ENCODE assay signal across 1 cellular context in the genomic region with DNA sequence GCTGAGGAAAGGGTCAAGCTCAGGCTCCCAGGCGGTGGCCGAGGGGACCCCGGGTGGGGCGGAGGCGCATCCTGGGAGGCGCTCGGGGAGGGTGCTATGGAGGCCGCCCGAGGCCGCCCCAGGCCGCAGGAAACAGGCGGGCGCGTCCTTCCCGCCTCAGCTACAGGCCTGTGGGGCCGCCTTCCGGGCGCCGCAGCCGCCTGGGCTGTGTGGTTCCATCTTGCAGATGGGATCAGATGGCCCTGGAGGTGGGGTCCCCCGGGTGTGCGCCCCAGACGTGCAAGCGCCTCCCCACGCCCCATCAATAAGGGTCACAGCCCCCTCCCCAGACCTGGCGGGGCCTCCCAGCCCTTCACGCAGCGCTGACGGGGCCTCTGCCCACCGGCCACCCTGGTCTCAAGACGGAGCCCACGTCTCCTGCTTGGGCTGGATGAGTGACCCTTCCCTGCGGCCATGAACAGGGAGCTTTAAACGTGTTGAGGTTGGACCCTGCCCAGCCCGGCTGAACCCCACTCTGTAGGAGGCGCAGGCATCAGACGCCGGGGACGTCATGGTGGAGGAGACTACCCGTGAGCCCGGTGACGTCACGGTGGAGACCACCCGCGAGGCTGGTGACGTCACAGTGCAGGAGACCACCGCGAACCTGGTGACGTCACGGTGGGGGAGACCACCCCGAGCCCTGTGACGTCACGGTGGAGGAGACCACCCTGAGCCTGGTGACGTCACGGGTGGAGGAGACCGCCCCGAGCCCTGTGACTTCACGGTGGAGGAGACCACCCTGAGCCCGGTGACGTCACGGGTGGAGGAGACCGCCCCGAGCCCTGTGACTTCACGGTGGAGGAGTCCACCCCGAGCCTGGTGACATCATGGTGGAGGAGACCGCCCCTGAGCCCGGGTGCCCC.
A peak's percentile ranks its signal among the peaks of the same experiment; 100 is the strongest.
TF ChIP-seq lines count a peak whose summit lies in the region.

No MANE protein-coding gene starts in this region.

TF ChIP-seq in K562, 482 proteins besides CTCF, POLR2A, EP300 and RAD21 (continued from another document):
- TF ChIP-seq, protein P1, sequence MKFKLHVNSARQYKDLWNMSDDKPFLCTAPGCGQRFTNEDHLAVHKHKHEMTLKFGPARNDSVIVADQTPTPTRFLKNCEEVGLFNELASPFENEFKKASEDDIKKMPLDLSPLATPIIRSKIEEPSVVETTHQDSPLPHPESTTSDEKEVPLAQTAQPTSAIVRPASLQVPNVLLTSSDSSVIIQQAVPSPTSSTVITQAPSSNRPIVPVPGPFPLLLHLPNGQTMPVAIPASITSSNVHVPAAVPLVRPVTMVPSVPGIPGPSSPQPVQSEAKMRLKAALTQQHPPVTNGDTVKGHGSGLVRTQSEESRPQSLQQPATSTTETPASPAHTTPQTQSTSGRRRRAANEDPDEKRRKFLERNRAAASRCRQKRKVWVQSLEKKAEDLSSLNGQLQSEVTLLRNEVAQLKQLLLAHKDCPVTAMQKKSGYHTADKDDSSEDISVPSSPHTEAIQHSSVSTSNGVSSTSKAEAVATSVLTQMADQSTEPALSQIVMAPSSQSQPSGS (CRISPR knock-in tag; IDR thresholded peaks at IDR 0.05): peak; percentile 74; the same call in 1 of the 2 replicates
